Comparison of ENCODE assay signal across 8 cellular contexts in genomic region chr7:38310601-38311057, GRCh38.
DNase-seq lines count a peak whose midpoint lies in the region; ATAC-seq and TF ChIP-seq lines count a peak whose summit lies in the region.

No MANE protein-coding gene starts in this region.

- H3K4me3 ChIP-seq in HL-60 (replicated peaks; ENCODE audit: insufficient read depth, low read length) (peak overlapping the region; percentile 64), breast epithelium (peak overlapping the region in 2 of 3 donors; percentile 44), muscle layer of duodenum (ENCODE audit: low read depth in 1 of 2, low read length in 2 of 2) (peak overlapping the region; percentile 50 to 66), OCI-LY7 (ENCODE audit: low read depth, low read length, poor library complexity, severe bottlenecking) (no peak overlapping the region)

- in situ Hi-C loops in ACHN (cut with HindIII; ENCODE audit: low pct_ligation_motif_present, low pct_unique_long_range_greater_than_20kb, low sequenced_read_pairs): no loop called here

- no TSS peak for BruUV-seq in OCI-LY7 (replicated peaks; lab: Mats Ljungman, UMichigan)

- DNase-seq in ACHN: peak; percentile 17
- peak; percentile 58 to 80 for DNase-seq in HL-60 (ENCODE audit: low read depth in 1 of 2, low spot score in 1 of 2)
- DNase-seq in breast epithelium (ENCODE audit: low spot score in 2 of 2): no peak
- DNase-seq in GDM1 (lab: John Stamatoyannopoulos, UW): no peak
- DNase-seq in OCI-LY7 (ENCODE audit: low spot score): no peak
- DNase-seq in activated CD8-positive, alpha-beta memory T cell treated with anti-CD3 and anti-CD28 coated beads, Interleukin-2, amount 50 U/mL, for 4 hours: no peak

- no peaks in the 10 kb centered on the region for H3K4me1 ChIP-seq in breast epithelium
- peaks cover 3 to 7% of the 10 kb centered on the region in 2 donors for H3K4me1 ChIP-seq in muscle layer of duodenum (ENCODE audit: control insufficient read depth in 1 of 2, insufficient read depth in 2 of 2, low read length in 2 of 2)
- H3K4me1 ChIP-seq in OCI-LY7 (ENCODE audit: insufficient read depth, low read length, poor library complexity, severe bottlenecking): peaks cover 5% of the 10 kb centered on the region

- H3K79me2 ChIP-seq in OCI-LY7 (ENCODE audit: insufficient read depth, low read depth, low read length): no peaks in the 10 kb centered on the region

- no peaks in the 10 kb centered on the region; the same call in 1 of the 2 replicates for H4K20me1 ChIP-seq in OCI-LY7 (ENCODE audit: insufficient read depth, low read length)

- CTCF ChIA-PET in OCI-LY7 (lab: Charles Lee; ENCODE audit: unreplicated experiment): no interaction called here

- no peak for ATAC-seq in HG03378 (IDR thresholded peaks at IDR 0.05; ENCODE audit: unreplicated experiment)

- H3K9me3 ChIP-seq in breast epithelium (no peaks in the 10 kb centered on the region), muscle layer of duodenum (ENCODE audit: control insufficient read depth in 1 of 2, low read length in 2 of 2) (no peaks in the 10 kb centered on the region), OCI-LY7 (ENCODE audit: low read length) (0 out of 2 replicates have a peak, but pooled peaks cover 3% of the 10 kb centered on the region)

- intact Hi-C loops in breast epithelium (cut with DNase I; ENCODE audit: low total_unique reads): no loop called here
- intact Hi-C loops in OCI-LY7 (cut with micrococcal nuclease; ENCODE audit: unreplicated experiment): no loop called here

- H3K4me2 ChIP-seq in OCI-LY7 (ENCODE audit: low read length): no peak overlapping the region

- TF ChIP-seq POLR2A in breast epithelium (IDR thresholded peaks at IDR 0.05): no peak

- H3K27ac ChIP-seq in HL-60 (replicated peaks): peak overlapping the region; percentile 96
- H3K27ac ChIP-seq in breast epithelium: no peak overlapping the region
- H3K27ac ChIP-seq in muscle layer of duodenum (ENCODE audit: low read length): no peak overlapping the region
- no peak overlapping the region for H3K27ac ChIP-seq in OCI-LY7 (ENCODE audit: low read depth, low read length, poor library complexity, severe bottlenecking)

- POLR2A ChIA-PET in OCI-LY7 (lab: Charles Lee): interaction anchor here (0.7 kb wide), 2 partner anchors 12 to 1124 kb away, joined by 3 read pairs; no protein-coding TSS in a partner anchor

- H3K36me3 ChIP-seq in breast epithelium (no peaks in the 10 kb centered on the region), muscle layer of duodenum (ENCODE audit: control insufficient read depth in 1 of 2, insufficient read depth in 2 of 2, low read length in 2 of 2) (no peaks in the 10 kb centered on the region), OCI-LY7 (ENCODE audit: insufficient read depth, low read length) (no peaks in the 10 kb centered on the region)

- H3K9me2 ChIP-seq in OCI-LY7 (ENCODE audit: insufficient read depth, low read length): no peaks in the 10 kb centered on the region

- H3K27me3 ChIP-seq in HL-60 (ENCODE audit: insufficient read depth, poor library complexity, severe bottlenecking): no peaks in the 10 kb centered on the region
- no peaks in the 10 kb centered on the region for H3K27me3 ChIP-seq in breast epithelium
- no peaks in the 10 kb centered on the region for H3K27me3 ChIP-seq in muscle layer of duodenum (ENCODE audit: low read depth, low read length)

- TF ChIP-seq CTCF in HL-60 (IDR thresholded peaks at IDR 0.05; ENCODE audit: insufficient read depth, low read length) (no peak), breast epithelium (IDR thresholded peaks at IDR 0.05) (no peak), OCI-LY7 (conservative IDR thresholded peaks at IDR 0.05; ENCODE audit: low read length) (no peak)

- H2AFZ ChIP-seq in OCI-LY7 (ENCODE audit: low read length): no peak overlapping the region

Comparison
In these comparisons a context has a peak if more than half of its experiments do, and no peak if none do; other contexts are left out.
1. DNase-seq: peak in ACHN (single experiment) and HL-60 (2 of 2); none in breast epithelium (0 of 2), GDM1 (single experiment), OCI-LY7 (single experiment) and activated CD8-positive, alpha-beta memory T cell treated with anti-CD3 and anti-CD28 coated beads, Interleukin-2, amount 50 U/mL, for 4 hours (single experiment).